Comparison of ENCODE assay signal across 20 cellular contexts in genomic region chr12:68291396-68292036, GRCh38. TPM values are rescaled to one million over a fixed set of nuclear protein-coding genes. Genes with fewer than 3 reads are reported as not detected.
DNase-seq lines count a peak whose midpoint lies in the region; ATAC-seq, FAIRE-seq and TF ChIP-seq lines count a peak whose summit lies in the region.
"Had no signal": no experiment of that assay in that cellular context is flagged by ENCODE, and none has a peak within 500 bp of the region (broad histone marks: within the 10 kb centered on the region; RNA-seq: fewer than 3 reads in every experiment).

No MANE protein-coding gene starts in this region.

- peaks cover 6% of the 10 kb centered on the region for H3K4me1 ChIP-seq in RWPE2 (ENCODE audit: insufficient read depth, poor library complexity, severe bottlenecking)

- peaks cover 14% of the 10 kb centered on the region for H3K36me3 ChIP-seq in RWPE2 (ENCODE audit: low read depth)
- no peaks in the 10 kb centered on the region for H3K36me3 ChIP-seq in bronchial epithelial cell (ENCODE audit: control insufficient read depth, insufficient read depth, low read length)
- no peaks in the 10 kb centered on the region for H3K36me3 ChIP-seq in brain microvascular endothelial cell (replicated peaks)

- FAIRE-seq in bronchial epithelial cell (lab: Jason Lieb, UNC): peak; percentile 50
- FAIRE-seq: GM12878 had no signal

- H3K4me3 ChIP-seq in RWPE2 (ENCODE audit: severe bottlenecking) (no peak overlapping the region), bronchial epithelial cell (ENCODE audit: low read depth, low read length) (no peak overlapping the region), brain microvascular endothelial cell (ENCODE audit: low read depth, low read length) (no peak overlapping the region)
- H3K4me3 ChIP-seq: GM12878, GM23248 had no signal

- peaks cover 49% of the 10 kb centered on the region for H3K4me1 Mint-ChIP-seq in activated naive CD8-positive, alpha-beta T cell treated with anti-CD3 and anti-CD28 coated beads, Interleukin-2, amount 50 U/mL, for 24 hours
- peaks cover 37% of the 10 kb centered on the region for H3K4me1 Mint-ChIP-seq in activated naive CD8-positive, alpha-beta T cell treated with anti-CD3 and anti-CD28 coated beads for 36 hours
- peaks cover 37% of the 10 kb centered on the region for H3K4me1 Mint-ChIP-seq in nephron

- in situ Hi-C loops in brain microvascular endothelial cell (cut with HindIII; ENCODE audit: low pct_ligation_motif_present, low sequenced_read_pairs): no loop called here

- H3K4me3 Mint-ChIP-seq in activated naive CD8-positive, alpha-beta T cell treated with anti-CD3 and anti-CD28 coated beads, Interleukin-2, amount 50 U/mL, for 24 hours: no peak overlapping the region
- no peak overlapping the region for H3K4me3 Mint-ChIP-seq in activated naive CD8-positive, alpha-beta T cell treated with anti-CD3 and anti-CD28 coated beads for 36 hours
- H3K4me3 Mint-ChIP-seq in nephron: no peak overlapping the region

- TF ChIP-seq CTCF in RWPE2 (IDR thresholded peaks at IDR 0.05; ENCODE audit: poor library complexity, severe bottlenecking) (no peak), bronchial epithelial cell (IDR thresholded peaks at IDR 0.05; ENCODE audit: insufficient read depth, low read length, severe bottlenecking) (no peak), nephron (IDR thresholded peaks at IDR 0.05; ENCODE audit: unreplicated experiment in 3 of 3) (no peak), brain microvascular endothelial cell (IDR thresholded peaks at IDR 0.05; ENCODE audit: low read depth, low read length, missing control alignments) (no peak)

- H3K27ac ChIP-seq in RWPE2 (ENCODE audit: poor library complexity, severe bottlenecking): no peak overlapping the region
- H3K27ac ChIP-seq in brain microvascular endothelial cell: no peak overlapping the region
- H3K27ac ChIP-seq: GM23248 had no signal

- peak; percentile 17 for ATAC-seq in activated naive CD8-positive, alpha-beta T cell treated with anti-CD3 and anti-CD28 coated beads, Interleukin-2, amount 50 U/mL, for 24 hours
- ATAC-seq in RWPE2 (ENCODE audit: low read depth): peak; percentile 57
- ATAC-seq in SK-N-SH treated with all-trans-retinoic acid at 6 μM for 48 hours: no peak

- no peak for DNase-seq in activated naive CD8-positive, alpha-beta T cell treated with anti-CD3 and anti-CD28 coated beads, Interleukin-2, amount 50 U/mL, for 24 hours
- no peak for DNase-seq in activated naive CD8-positive, alpha-beta T cell treated with anti-CD3 and anti-CD28 coated beads for 36 hours
- DNase-seq in RWPE2 (ENCODE audit: low spot score) (no peak), bronchial epithelial cell (ENCODE audit: low read depth) (peak; percentile 97), brain microvascular endothelial cell (no peak), SHP77 (lab: John Stamatoyannopoulos, UW) (no peak)
- DNase-seq: AML-193, DMS53, GM23248, IMR-90, MV-4-11, NCI-H1417 treated with DMSO at 0.1 percent for 48 hours, NCI-H2081 treated with DMSO at 0.1 percent for 48 hours, NCI-H524 treated with DMSO at 0.1 percent for 48 hours, OCI-M1 had no signal

- H3K9me3 ChIP-seq in RWPE2 (ENCODE audit: severe bottlenecking): no peaks in the 10 kb centered on the region

- no peaks in the 10 kb centered on the region for H3K27me3 Mint-ChIP-seq in activated naive CD8-positive, alpha-beta T cell treated with anti-CD3 and anti-CD28 coated beads, Interleukin-2, amount 50 U/mL, for 24 hours
- H3K27me3 Mint-ChIP-seq in activated naive CD8-positive, alpha-beta T cell treated with anti-CD3 and anti-CD28 coated beads for 36 hours: no peaks in the 10 kb centered on the region
- H3K27me3 Mint-ChIP-seq in nephron (ENCODE audit: low read depth): no peaks in the 10 kb centered on the region

- peaks cover 3% of the 10 kb centered on the region for H3K9me3 Mint-ChIP-seq in activated naive CD8-positive, alpha-beta T cell treated with anti-CD3 and anti-CD28 coated beads, Interleukin-2, amount 50 U/mL, for 24 hours
- H3K9me3 Mint-ChIP-seq in activated naive CD8-positive, alpha-beta T cell treated with anti-CD3 and anti-CD28 coated beads for 36 hours: peaks cover 2% of the 10 kb centered on the region
- no peaks in the 10 kb centered on the region for H3K9me3 Mint-ChIP-seq in nephron

- peaks cover 13% of the 10 kb centered on the region for H3K36me3 Mint-ChIP-seq in activated naive CD8-positive, alpha-beta T cell treated with anti-CD3 and anti-CD28 coated beads, Interleukin-2, amount 50 U/mL, for 24 hours (ENCODE audit: low read depth)
- H3K36me3 Mint-ChIP-seq in activated naive CD8-positive, alpha-beta T cell treated with anti-CD3 and anti-CD28 coated beads for 36 hours: peaks cover 3% of the 10 kb centered on the region
- peaks cover 5% of the 10 kb centered on the region for H3K36me3 Mint-ChIP-seq in nephron (ENCODE audit: low read depth)

- no peak overlapping the region for H3K27ac Mint-ChIP-seq in activated naive CD8-positive, alpha-beta T cell treated with anti-CD3 and anti-CD28 coated beads, Interleukin-2, amount 50 U/mL, for 24 hours
- no peak overlapping the region for H3K27ac Mint-ChIP-seq in activated naive CD8-positive, alpha-beta T cell treated with anti-CD3 and anti-CD28 coated beads for 36 hours
- peak overlapping the region in 2 of 3 experiments; percentile 42 to 94 for H3K27ac Mint-ChIP-seq in nephron

- H3K27me3 ChIP-seq in RWPE2 (ENCODE audit: insufficient read depth, poor library complexity, severe bottlenecking): no peaks in the 10 kb centered on the region
- H3K27me3 ChIP-seq in bronchial epithelial cell (ENCODE audit: control insufficient read depth, insufficient read depth, low read length): no peaks in the 10 kb centered on the region
- no peaks in the 10 kb centered on the region for H3K27me3 ChIP-seq in brain microvascular endothelial cell (replicated peaks)

TF ChIP-seq in SK-N-SH treated with all-trans-retinoic acid at 6 μM for 48 hours, 23 proteins besides CTCF, POLR2A, EP300 and RAD21:
- TF ChIP-seq PPARA (CRISPR knock-in tag; IDR thresholded peaks at IDR 0.05; ENCODE audit: borderline replicate concordance) (no peak), TCF4 (CRISPR knock-in tag; IDR thresholded peaks at IDR 0.05; ENCODE audit: borderline replicate concordance) (no peak), CSDC2 (CRISPR knock-in tag; IDR thresholded peaks at IDR 0.05) (no peak), BACH2 (CRISPR knock-in tag; IDR thresholded peaks at IDR 0.05; ENCODE audit: borderline replicate concordance) (no peak), CSRNP3 (CRISPR knock-in tag; IDR thresholded peaks at IDR 0.05) (no peak), SNAI2 (CRISPR knock-in tag; IDR thresholded peaks at IDR 0.05) (no peak), TOX (CRISPR knock-in tag; IDR thresholded peaks at IDR 0.05; ENCODE audit: borderline replicate concordance) (no peak), RARB (CRISPR knock-in tag; IDR thresholded peaks at IDR 0.05) (no peak), CREB5 (CRISPR knock-in tag; IDR thresholded peaks at IDR 0.05; ENCODE audit: low read depth) (no peak), ARNTL (CRISPR knock-in tag; IDR thresholded peaks at IDR 0.05; ENCODE audit: borderline replicate concordance, low read depth) (no peak)

RNA-seq across cellular contexts. Expression of gene IL22, which starts 38.1 kb away (rescaled TPM):
- under 1 TPM; 0.31 to 0.64 TPM for total RNA-seq in activated naive CD8-positive, alpha-beta T cell treated with anti-CD3 and anti-CD28 coated beads for 36 hours
- not detected in 2 replicates for total RNA-seq in bronchial epithelial cell
- total RNA-seq: GM12878, GM23248, HT-29, IMR-90, LHCN-M2 had no signal

RNA-seq across cellular contexts. Expression of gene MDM1, which starts 40.6 kb away (rescaled TPM):
- total RNA-seq in activated naive CD8-positive, alpha-beta T cell treated with anti-CD3 and anti-CD28 coated beads for 36 hours: 10 to 100 TPM; 20.0 to 22.2 TPM
- total RNA-seq in bronchial epithelial cell: 5.8 and 6.4 TPM in 2 replicates

Comparison
In these comparisons a context has a peak if more than half of its experiments do, and no peak if none do; other contexts are left out.
1. H3K27ac Mint-ChIP-seq: peak in nephron (2 of 3); none in activated naive CD8-positive, alpha-beta T cell treated with anti-CD3 and anti-CD28 coated beads, Interleukin-2, amount 50 U/mL, for 24 hours (single experiment) and activated naive CD8-positive, alpha-beta T cell treated with anti-CD3 and anti-CD28 coated beads for 36 hours (single experiment).